In genomic region chr22:33272180-33272579, GRCh38 we compare ENCODE assay signal across 1 cellular context.
TF ChIP-seq lines count a peak whose summit lies in the region.

No MANE protein-coding gene starts in this region.

TF ChIP-seq in HepG2, 621 proteins besides CTCF, POLR2A, EP300 and RAD21 (continued from another document and continues in another):
- peak; percentile 78; the same call in 1 of the 2 replicates for TF ChIP-seq HNF1B (CRISPR knock-in tag; IDR thresholded peaks at IDR 0.05)
- TF ChIP-seq AGO2 (optimal IDR thresholded peaks at IDR 0.05; ENCODE audit: low read depth, low read length): no peak
- no peak for TF ChIP-seq ZNF430 (CRISPR knock-in tag; IDR thresholded peaks at IDR 0.05)
- TF ChIP-seq MYC (CRISPR knock-in tag; IDR thresholded peaks at IDR 0.05; ENCODE audit: borderline replicate concordance): no peak
- TF ChIP-seq ZNF644 (CRISPR knock-in tag; IDR thresholded peaks at IDR 0.05; ENCODE audit: low read depth): no peak
- no peak for TF ChIP-seq ZNF235 (CRISPR knock-in tag; IDR thresholded peaks at IDR 0.05; ENCODE audit: borderline replicate concordance)
- no peak for TF ChIP-seq ZNF337 (CRISPR knock-in tag; IDR thresholded peaks at IDR 0.05; ENCODE audit: borderline replicate concordance, low read depth)
- TF ChIP-seq ZKSCAN5 (CRISPR knock-in tag; IDR thresholded peaks at IDR 0.05): no peak
- TF ChIP-seq ARHGAP35 (CRISPR knock-in tag; IDR thresholded peaks at IDR 0.05; ENCODE audit: borderline replicate concordance): no peak
- peak; percentile 23; the same call in 1 of the 2 replicates for TF ChIP-seq SIX4 (CRISPR knock-in tag; IDR thresholded peaks at IDR 0.05)
- no peak for TF ChIP-seq NFKB2 (CRISPR knock-in tag; IDR thresholded peaks at IDR 0.05; ENCODE audit: borderline replicate concordance)
- TF ChIP-seq SRSF1 (optimal IDR thresholded peaks at IDR 0.05; ENCODE audit: low read depth, low read length): no peak
- no peak for TF ChIP-seq ZNF547 (CRISPR knock-in tag; IDR thresholded peaks at IDR 0.05)
- TF ChIP-seq ZNF136 (CRISPR knock-in tag; IDR thresholded peaks at IDR 0.05; ENCODE audit: low read depth): no peak
- TF ChIP-seq EED (CRISPR knock-in tag; IDR thresholded peaks at IDR 0.05): no peak
- TF ChIP-seq ZBTB42 (CRISPR knock-in tag; IDR thresholded peaks at IDR 0.05): no peak
- peak; percentile 68 for TF ChIP-seq NCOA2 (CRISPR knock-in tag; IDR thresholded peaks at IDR 0.05)
- no peak for TF ChIP-seq CERS6 (CRISPR knock-in tag; IDR thresholded peaks at IDR 0.05)
- TF ChIP-seq ZNF343 (CRISPR knock-in tag; IDR thresholded peaks at IDR 0.05): no peak
- TF ChIP-seq HMGXB3 (CRISPR knock-in tag; IDR thresholded peaks at IDR 0.05; ENCODE audit: borderline replicate concordance): no peak
- TF ChIP-seq ATM (IDR thresholded peaks at IDR 0.05; ENCODE audit: borderline replicate concordance): no peak
- 0 out of 4 replicates have a peak, but pooled peaks of 1 of the 2 experiments have one; percentile 32 for TF ChIP-seq KLF16 (CRISPR knock-in tag; IDR thresholded peaks at IDR 0.05)
- no peak for TF ChIP-seq AHR (CRISPR knock-in tag; IDR thresholded peaks at IDR 0.05)
- no peak for TF ChIP-seq SUZ12 (IDR thresholded peaks at IDR 0.05; ENCODE audit: low read depth, low read length)
- no peak for TF ChIP-seq ZFAT (CRISPR knock-in tag; conservative IDR thresholded peaks at IDR 0.05)
- no peak for TF ChIP-seq GTF2F1 (IDR thresholded peaks at IDR 0.05; ENCODE audit: low read length)
- peak; percentile 24; the same call in 1 of the 2 replicates for TF ChIP-seq SOX13 (IDR thresholded peaks at IDR 0.05)
- peak in 1 of 2 experiments; percentile 82; a peak in 2 of 4 replicates for TF ChIP-seq SOX13 (CRISPR knock-in tag; conservative IDR thresholded peaks at IDR 0.05 in 1 of 2, IDR thresholded peaks at IDR 0.05 in 1 of 2)
- no peak for TF ChIP-seq ZNF558 (CRISPR knock-in tag; IDR thresholded peaks at IDR 0.05; ENCODE audit: borderline replicate concordance)
- TF ChIP-seq ZNF224 (CRISPR knock-in tag; IDR thresholded peaks at IDR 0.05): no peak
- no peak for TF ChIP-seq SCMH1 (CRISPR knock-in tag; IDR thresholded peaks at IDR 0.05; ENCODE audit: borderline replicate concordance)
- TF ChIP-seq SNAPC2 (CRISPR knock-in tag; IDR thresholded peaks at IDR 0.05): no peak
- peak; percentile 72; the same call in 1 of the 2 replicates for TF ChIP-seq ZNF264 (CRISPR knock-in tag; IDR thresholded peaks at IDR 0.05)
- TF ChIP-seq ZBTB14 (CRISPR knock-in tag; IDR thresholded peaks at IDR 0.05): no peak
- TF ChIP-seq ZUFSP (CRISPR knock-in tag; IDR thresholded peaks at IDR 0.05; ENCODE audit: borderline replicate concordance): no peak
- TF ChIP-seq ZNF543 (CRISPR knock-in tag; IDR thresholded peaks at IDR 0.05): no peak
- peak; percentile 41; the same call in 1 of the 2 replicates for TF ChIP-seq ZFP90 (CRISPR knock-in tag; IDR thresholded peaks at IDR 0.05; ENCODE audit: borderline replicate concordance)
- TF ChIP-seq NR2F6 (IDR thresholded peaks at IDR 0.05): 0 out of 2 replicates have a peak, but pooled peaks have one; percentile 23
- 0 out of 2 replicates have a peak, but pooled peaks have one; percentile 47 for TF ChIP-seq NR2F6 (CRISPR knock-in tag; IDR thresholded peaks at IDR 0.05)
- no peak for TF ChIP-seq KLF11 (CRISPR knock-in tag; IDR thresholded peaks at IDR 0.05)
- TF ChIP-seq PAF1 (CRISPR knock-in tag; IDR thresholded peaks at IDR 0.05): no peak
- TF ChIP-seq MAFK (conservative IDR thresholded peaks at IDR 0.05 in 1 of 2, IDR thresholded peaks at IDR 0.05 in 1 of 2; ENCODE audit: low read length in 2 of 2): no peak
- no peak for TF ChIP-seq ARID2 (CRISPR knock-in tag; IDR thresholded peaks at IDR 0.05; ENCODE audit: borderline replicate concordance)
- no peak for TF ChIP-seq RAD51 (IDR thresholded peaks at IDR 0.05; ENCODE audit: borderline replicate concordance)
- TF ChIP-seq MTF1 (CRISPR knock-in tag; IDR thresholded peaks at IDR 0.05): no peak
- no peak for TF ChIP-seq ZNF572 (CRISPR knock-in tag; IDR thresholded peaks at IDR 0.05)
- TF ChIP-seq ZMYM3 (CRISPR knock-in tag; IDR thresholded peaks at IDR 0.05): no peak
- TF ChIP-seq CREB3 (CRISPR knock-in tag; IDR thresholded peaks at IDR 0.05): no peak
- TF ChIP-seq ZNF367 (CRISPR knock-in tag; IDR thresholded peaks at IDR 0.05; ENCODE audit: borderline replicate concordance): no peak
- TF ChIP-seq CENPBD1 (CRISPR knock-in tag; IDR thresholded peaks at IDR 0.05; ENCODE audit: borderline replicate concordance, low read depth): no peak
- TF ChIP-seq THAP9 (CRISPR knock-in tag; IDR thresholded peaks at IDR 0.05; ENCODE audit: borderline replicate concordance): no peak
- TF ChIP-seq SALL1 (CRISPR knock-in tag; IDR thresholded peaks at IDR 0.05): peak; percentile 61; the same call in 1 of the 2 replicates
- TF ChIP-seq ZNF546 (CRISPR knock-in tag; conservative IDR thresholded peaks at IDR 0.05): no peak
- TF ChIP-seq XRCC5 (optimal IDR thresholded peaks at IDR 0.05; ENCODE audit: low read length): no peak
- no peak for TF ChIP-seq ZNF713 (CRISPR knock-in tag; IDR thresholded peaks at IDR 0.05)
- no peak for TF ChIP-seq JDP2 (CRISPR knock-in tag; IDR thresholded peaks at IDR 0.05; ENCODE audit: borderline replicate concordance)
- no peak for TF ChIP-seq TEAD2 (CRISPR knock-in tag; IDR thresholded peaks at IDR 0.05)
- no peak for TF ChIP-seq KLF12 (CRISPR knock-in tag; IDR thresholded peaks at IDR 0.05; ENCODE audit: borderline replicate concordance)
- peak; percentile 56 for TF ChIP-seq CREM (IDR thresholded peaks at IDR 0.05)
- no peak for TF ChIP-seq CREM (CRISPR knock-in tag; IDR thresholded peaks at IDR 0.05)
- TF ChIP-seq ZNF737 (CRISPR knock-in tag; IDR thresholded peaks at IDR 0.05; ENCODE audit: borderline replicate concordance): no peak
- no peak for TF ChIP-seq NAIF1 (CRISPR knock-in tag; IDR thresholded peaks at IDR 0.05; ENCODE audit: borderline replicate concordance)
- no peak for TF ChIP-seq PHF20 (CRISPR knock-in tag; IDR thresholded peaks at IDR 0.05)
